Comparison of ENCODE assay signal across 8 cellular contexts in genomic region chr18:51110073-51110797, GRCh38.
A peak's percentile ranks its signal among the peaks of the same experiment; 100 is the strongest.
DNase-seq lines count a peak whose midpoint lies in the region; ATAC-seq, FAIRE-seq and TF ChIP-seq lines count a peak whose summit lies in the region.

No MANE protein-coding gene starts in this region.

- H3K4me1 ChIP-seq in A673 (ENCODE audit: insufficient read depth, low read length, poor library complexity, severe bottlenecking): no peaks in the 10 kb centered on the region
- no peaks in the 10 kb centered on the region for H3K4me1 ChIP-seq in PC-3 (ENCODE audit: insufficient read depth, low read length)
- no peaks in the 10 kb centered on the region for H3K4me1 ChIP-seq in ovary (ENCODE audit: insufficient read depth)
- peaks cover 0 to 5% (median 1%) of the 10 kb centered on the region in 4 donors for H3K4me1 ChIP-seq in transverse colon

- CTCF ChIA-PET in A673 (lab: Charles Lee) (interaction anchor here (0.5 to 1.2 kb wide), 2 partner anchors 12 to 167 kb away, joined by 3 to 5 read pairs; no protein-coding TSS in a partner anchor), PC-3 (lab: Charles Lee) (no interaction called here)

- H3K36me3 ChIP-seq in A673 (ENCODE audit: insufficient read depth, low read length, poor library complexity, severe bottlenecking): no peaks in the 10 kb centered on the region
- H3K36me3 ChIP-seq in PC-3 (ENCODE audit: low read depth, low read length): no peaks in the 10 kb centered on the region
- no peaks in the 10 kb centered on the region for H3K36me3 ChIP-seq in ovary
- H3K36me3 ChIP-seq in transverse colon: no peaks in the 10 kb centered on the region

- WGBS in ovary, 3 donors: 28 to 32% (median 29%) methylated on average over 33 to 42 of the region's 42 CpGs
- WGBS in transverse colon (ENCODE audit: low coverage in 1 of 2), 2 donors: 36% methylated on average over 41 of the region's 42 CpGs; no CpG with 5 or more reads in 1 of the 2 donors

- no peaks in the 10 kb centered on the region for H3F3A ChIP-seq in PC-3 (ENCODE audit: low read length, unreplicated experiment)

- intact Hi-C loops in A673 (cut with micrococcal nuclease; ENCODE audit: unreplicated experiment) (loop anchor here (5.0 to 10.0 kb wide), 3 partner anchors 165 to 557 kb away; no protein-coding TSS in a partner anchor), PC-3 (cut with micrococcal nuclease) (loop anchor here (10.0 kb wide), 1 partner anchor 275 kb away; no protein-coding TSS in a partner anchor), ovary (cut with DNase I) (no loop called here), transverse colon (cut with DNase I; ENCODE audit: low total_unique reads) (no loop called here)

- peak overlapping the region; percentile 21 for H3K4me3 ChIP-seq in A673 (ENCODE audit: low read depth, low read length, poor library complexity, severe bottlenecking)
- H3K4me3 ChIP-seq in PC-3 (ENCODE audit: low read length): no peak overlapping the region
- no peak overlapping the region for H3K4me3 ChIP-seq in ovary
- peak overlapping the region in 1 of 4 donors; percentile 19 for H3K4me3 ChIP-seq in transverse colon

- in situ Hi-C loops in transverse colon (cut with MboI; ENCODE audit: low pct_ligation_motif_present in 1 of 4, low pct_unique_long_range_greater_than_20kb in 1 of 4, low sequenced_read_pairs in 3 of 4): loop anchor here (25.0 kb wide), 1 partner anchor 277 kb away; no protein-coding TSS in a partner anchor

- H3K9me3 ChIP-seq in A673 (ENCODE audit: low read depth, low read length, poor library complexity, severe bottlenecking) (no peaks in the 10 kb centered on the region), PC-3 (ENCODE audit: low read length) (no peaks in the 10 kb centered on the region), ovary (no peaks in the 10 kb centered on the region), transverse colon (no peaks in the 10 kb centered on the region)

- DNase-seq in A673 (ENCODE audit: low spot score): peak; percentile 73
- DNase-seq in PC-3: peak; percentile 22
- DNase-seq in frontal cortex (ENCODE audit: low spot score in 2 of 2): peak; percentile 73 to 82
- peak; percentile 28 to 73 (median 50) for DNase-seq in ovary
- peak; percentile 69 for DNase-seq in transverse colon

- no peaks in the 10 kb centered on the region for H3K9me2 ChIP-seq in PC-3 (replicated peaks; ENCODE audit: low read length)

- no peak overlapping the region for H3K27ac ChIP-seq in A673 (ENCODE audit: low read depth, low read length, poor library complexity, severe bottlenecking)
- H3K27ac ChIP-seq in PC-3 (ENCODE audit: low read length): no peak overlapping the region
- no peak overlapping the region for H3K27ac ChIP-seq in ovary
- no peak overlapping the region for H3K27ac ChIP-seq in transverse colon

- no peaks in the 10 kb centered on the region for H3K79me2 ChIP-seq in PC-3 (ENCODE audit: low read length)

- FAIRE-seq in frontal cortex (lab: Jason Lieb, UNC): no peak

- H4K20me1 ChIP-seq in PC-3 (ENCODE audit: low read length): no peaks in the 10 kb centered on the region

- H3K4me2 ChIP-seq in PC-3 (ENCODE audit: low read length): no peak overlapping the region

- TF ChIP-seq EP300 in ovary (IDR thresholded peaks at IDR 0.05) (no peak), transverse colon (IDR thresholded peaks at IDR 0.05; ENCODE audit: low read depth) (no peak)

- no peaks in the 10 kb centered on the region for H3K9me3 Mint-ChIP-seq in activated T-helper 17 cell treated with anti-CD3 and anti-CD28 coated beads, Interleukin-2, amount 50 U/mL, for 72 hours

- H2AFZ ChIP-seq in PC-3 (ENCODE audit: low read length): no peak overlapping the region

- H3K27ac Mint-ChIP-seq in activated T-helper 17 cell treated with anti-CD3 and anti-CD28 coated beads, Interleukin-2, amount 50 U/mL, for 72 hours: no peak overlapping the region

- ATAC-seq in GM18858 (IDR thresholded peaks at IDR 0.05; ENCODE audit: unreplicated experiment) (peak; percentile 74), HG03045 (IDR thresholded peaks at IDR 0.05; ENCODE audit: unreplicated experiment) (peak; percentile 86), PC-3 (peak; percentile 90)
- peak; percentile 86 for ATAC-seq in activated T-helper 17 cell treated with anti-CD3 and anti-CD28 coated beads, Interleukin-2, amount 50 U/mL, for 72 hours (replicated peaks)

- no peaks in the 10 kb centered on the region for H3K36me3 Mint-ChIP-seq in activated T-helper 17 cell treated with anti-CD3 and anti-CD28 coated beads, Interleukin-2, amount 50 U/mL, for 72 hours (ENCODE audit: low read depth)

- no peaks in the 10 kb centered on the region for H3K27me3 ChIP-seq in A673 (replicated peaks; ENCODE audit: insufficient read depth, low read depth, low read length, poor library complexity)
- no peaks in the 10 kb centered on the region for H3K27me3 ChIP-seq in PC-3 (ENCODE audit: low read length)
- no peaks in the 10 kb centered on the region for H3K27me3 ChIP-seq in ovary
- no peaks in the 10 kb centered on the region for H3K27me3 ChIP-seq in transverse colon

- peaks cover 7% of the 10 kb centered on the region for H3K4me1 Mint-ChIP-seq in activated T-helper 17 cell treated with anti-CD3 and anti-CD28 coated beads, Interleukin-2, amount 50 U/mL, for 72 hours

- POLR2A ChIA-PET in A673 (lab: Charles Lee; ENCODE audit: low non-redundant PET): no interaction called here
- POLR2A ChIA-PET in PC-3 (lab: Charles Lee; ENCODE audit: unreplicated experiment): no interaction called here

- peak; percentile 89 for TF ChIP-seq CTCF in A673 (conservative IDR thresholded peaks at IDR 0.05; ENCODE audit: low read depth, low read length)
- peak; percentile 59 for TF ChIP-seq CTCF in PC-3 (conservative IDR thresholded peaks at IDR 0.05; ENCODE audit: low read depth, low read length)
- TF ChIP-seq CTCF in ovary (IDR thresholded peaks at IDR 0.05): peak; percentile 44 to 74 (median 66)
- peak; percentile 81 to 97 (median 95) for TF ChIP-seq CTCF in transverse colon (IDR thresholded peaks at IDR 0.05)

- BruUV-seq in A673 (replicated peaks; lab: Mats Ljungman, UMichigan): no TSS peak
- no TSS peak for BruUV-seq in PC-3 (replicated peaks; lab: Mats Ljungman, UMichigan)

- H3K9ac ChIP-seq in PC-3 (ENCODE audit: low read length): no peak overlapping the region

- no peak overlapping the region for H3K4me3 Mint-ChIP-seq in activated T-helper 17 cell treated with anti-CD3 and anti-CD28 coated beads, Interleukin-2, amount 50 U/mL, for 72 hours

- H3K27me3 Mint-ChIP-seq in activated T-helper 17 cell treated with anti-CD3 and anti-CD28 coated beads, Interleukin-2, amount 50 U/mL, for 72 hours: no peaks in the 10 kb centered on the region

- no peak for TF ChIP-seq POLR2A in ovary (IDR thresholded peaks at IDR 0.05)
- TF ChIP-seq POLR2A in transverse colon (IDR thresholded peaks at IDR 0.05): no peak

Comparison
In these comparisons a context has a peak if more than half of its experiments do, and no peak if none do; other contexts are left out.
1. DNase-seq: peak in every context shown above with its lines; median percentile 78 in frontal cortex; 73 in A673; 69 in transverse colon; 50 in ovary; 22 in PC-3.
2. intact Hi-C loops: an anchor here in A673 (5.0 to 10.0 kb wide) and PC-3 (10.0 kb wide); none called in ovary and transverse colon.